In the genomic region with DNA sequence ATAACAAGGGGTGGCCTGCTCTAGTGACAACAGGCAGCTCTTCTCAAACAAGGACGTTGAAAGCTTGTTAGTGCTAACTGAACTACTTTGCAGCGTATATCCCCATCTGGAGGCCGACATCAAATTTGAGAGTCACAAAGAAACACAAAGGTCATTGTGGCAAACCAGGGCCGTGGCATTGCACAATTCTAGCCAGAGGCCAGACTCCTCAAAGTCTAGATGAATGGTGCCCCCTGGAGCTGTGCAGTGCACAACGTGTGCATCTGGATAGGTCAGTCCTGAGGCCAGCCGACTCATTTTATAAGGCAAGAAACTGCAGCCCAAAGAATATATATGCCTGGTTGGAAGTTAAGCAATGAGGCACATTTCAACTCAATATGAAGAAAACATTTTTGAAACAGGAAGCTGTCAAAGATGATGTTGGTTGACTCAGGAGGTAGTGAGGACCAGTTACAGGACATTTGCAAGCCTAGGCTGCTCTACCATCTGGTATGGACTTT, we compare ENCODE assay signal across 7 cellular contexts.
DNase-seq lines count a peak whose midpoint lies in the region; ATAC-seq and TF ChIP-seq lines count a peak whose summit lies in the region.

No MANE protein-coding gene starts in this region.

- H3K27me3 Mint-ChIP-seq in GM23338 (ENCODE audit: insufficient read depth, low read depth, poor library complexity), result peaks cover 3% of the 10 kb centered on the region
- no peaks in the 10 kb centered on the region for H3K27me3 Mint-ChIP-seq in endothelial cell (ENCODE audit: unreplicated experiment)
- peaks cover 0 to 3% (median 0%) of the 10 kb centered on the region in 5 donors for H3K27me3 Mint-ChIP-seq in naive thymus-derived CD4-positive, alpha-beta T cell

- H3K36me3 ChIP-seq in GM23338 (ENCODE audit: insufficient read depth), result no peaks in the 10 kb centered on the region
- no peaks in the 10 kb centered on the region for H3K36me3 ChIP-seq in naive thymus-derived CD4-positive, alpha-beta T cell (ENCODE audit: control insufficient read depth in 2 of 3, insufficient read depth in 3 of 3, low read length in 3 of 3)

- H3K4me3 Mint-ChIP-seq in GM23338, result no peak overlapping the region
- H3K4me3 Mint-ChIP-seq in endothelial cell (ENCODE audit: unreplicated experiment), result no peak overlapping the region
- H3K4me3 Mint-ChIP-seq in naive thymus-derived CD4-positive, alpha-beta T cell, result peak overlapping the region in 1 of 10 donors; percentile 23

- peak; percentile 85 for DNase-seq in GM23338 (ENCODE audit: low spot score)
- DNase-seq in NCI-H82 (lab: John Stamatoyannopoulos, UW), result peak; percentile 62
- DNase-seq in endothelial cell (ENCODE audit: low spot score), result peak; percentile 63
- peak in 2 of 9 donors; percentile 18 to 25 for DNase-seq in naive thymus-derived CD4-positive, alpha-beta T cell
- no peak for DNase-seq in stimulated activated CD4-positive, alpha-beta T cell treated with anti-CD3 and anti-CD28 coated beads, Interleukin-1b, Interleukin-23, amount 100 ng/mL, for 48 hours
- DNase-seq in middle frontal gyrus (ENCODE audit: extremely low spot score, low spot score), result no peak

- TF ChIP-seq CTCF in GM23338 (conservative IDR thresholded peaks at IDR 0.05; ENCODE audit: low read depth in 2 of 2), result peak; percentile 54 to 64
- TF ChIP-seq CTCF in endothelial cell (IDR thresholded peaks at IDR 0.05; ENCODE audit: unreplicated experiment), result no peak

- peaks cover 49% of the 10 kb centered on the region for H3K4me1 ChIP-seq in GM23338 (ENCODE audit: insufficient read depth)
- peaks cover 0 to 35% of the 10 kb centered on the region in 2 donors for H3K4me1 ChIP-seq in naive thymus-derived CD4-positive, alpha-beta T cell (ENCODE audit: control insufficient read depth in 2 of 2, insufficient read depth in 2 of 2, low read length in 2 of 2)

- H3K27ac ChIP-seq in GM23338 (ENCODE audit: low read depth), result no peak overlapping the region
- H3K27ac ChIP-seq in naive thymus-derived CD4-positive, alpha-beta T cell (ENCODE audit: low read depth, low read length), result no peak overlapping the region

- H3K4me1 Mint-ChIP-seq in GM23338 (peaks cover 59% of the 10 kb centered on the region), endothelial cell (ENCODE audit: unreplicated experiment) (peaks cover 28% of the 10 kb centered on the region)
- H3K4me1 Mint-ChIP-seq in naive thymus-derived CD4-positive, alpha-beta T cell, result peaks cover 29 to 76% (median 69%) of the 10 kb centered on the region in 7 donors

- H3K9me3 Mint-ChIP-seq in GM23338 (no peaks in the 10 kb centered on the region), endothelial cell (ENCODE audit: unreplicated experiment) (no peaks in the 10 kb centered on the region)
- peaks cover 0 to 3% (median 0%) of the 10 kb centered on the region in 11 donors for H3K9me3 Mint-ChIP-seq in naive thymus-derived CD4-positive, alpha-beta T cell

- intact Hi-C loops in naive thymus-derived CD4-positive, alpha-beta T cell (cut with micrococcal nuclease), result loop anchor here in 1 of 2 donors (1.0 to 2.0 kb wide), 3 partner anchors 108 to 764 kb away; no protein-coding TSS in a partner anchor

- no peak overlapping the region for H3K27ac Mint-ChIP-seq in GM23338
- H3K27ac Mint-ChIP-seq in endothelial cell (ENCODE audit: unreplicated experiment), result no peak overlapping the region
- peak overlapping the region in 6 of 9 donors; percentile 38 to 70 (median 60) for H3K27ac Mint-ChIP-seq in naive thymus-derived CD4-positive, alpha-beta T cell

- H3K9me3 ChIP-seq in naive thymus-derived CD4-positive, alpha-beta T cell (ENCODE audit: control insufficient read depth in 2 of 3, low read length in 3 of 3), result no peaks in the 10 kb centered on the region

- H3K4me2 ChIP-seq in GM23338, result no peak overlapping the region

- H3K36me3 Mint-ChIP-seq in GM23338 (ENCODE audit: low read depth) (no peaks in the 10 kb centered on the region), endothelial cell (ENCODE audit: low read depth, unreplicated experiment) (no peaks in the 10 kb centered on the region)
- H3K36me3 Mint-ChIP-seq in naive thymus-derived CD4-positive, alpha-beta T cell, result peaks cover 0 to 2% (median 0%) of the 10 kb centered on the region in 5 donors

- no peak overlapping the region for H3K4me3 ChIP-seq in GM23338
- no peak overlapping the region for H3K4me3 ChIP-seq in naive thymus-derived CD4-positive, alpha-beta T cell (ENCODE audit: low read length)

- no peak overlapping the region for H2AFZ ChIP-seq in GM23338

- H3K9me2 ChIP-seq in GM23338 (ENCODE audit: insufficient read depth), result no peaks in the 10 kb centered on the region

- peak; percentile 61 for ATAC-seq in GM23338
- ATAC-seq in naive thymus-derived CD4-positive, alpha-beta T cell, result peak; percentile 77
- ATAC-seq in GM19351 (IDR thresholded peaks at IDR 0.05; ENCODE audit: unreplicated experiment), result no peak

- POLR2A ChIA-PET in naive thymus-derived CD4-positive, alpha-beta T cell (lab: Charles Lee), result no interaction called here

- H3K27me3 ChIP-seq in GM23338 (ENCODE audit: insufficient read depth), result no peaks in the 10 kb centered on the region
- no peaks in the 10 kb centered on the region for H3K27me3 ChIP-seq in naive thymus-derived CD4-positive, alpha-beta T cell (ENCODE audit: control insufficient read depth in 2 of 2, insufficient read depth in 2 of 2, low read length in 2 of 2)

- CTCF ChIA-PET in naive thymus-derived CD4-positive, alpha-beta T cell (lab: Charles Lee), result no interaction called here

- H4K20me1 ChIP-seq in GM23338 (replicated peaks; ENCODE audit: insufficient read depth), result no peaks in the 10 kb centered on the region

- no peaks in the 10 kb centered on the region for H3K79me2 ChIP-seq in GM23338 (replicated peaks; ENCODE audit: insufficient read depth)

- no peaks in the 10 kb centered on the region for H3F3A ChIP-seq in GM23338 (replicated peaks; ENCODE audit: low read depth)

TF ChIP-seq in GM23338, 12 proteins besides CTCF, POLR2A, EP300 and RAD21:
- TF ChIP-seq, protein P1, sequence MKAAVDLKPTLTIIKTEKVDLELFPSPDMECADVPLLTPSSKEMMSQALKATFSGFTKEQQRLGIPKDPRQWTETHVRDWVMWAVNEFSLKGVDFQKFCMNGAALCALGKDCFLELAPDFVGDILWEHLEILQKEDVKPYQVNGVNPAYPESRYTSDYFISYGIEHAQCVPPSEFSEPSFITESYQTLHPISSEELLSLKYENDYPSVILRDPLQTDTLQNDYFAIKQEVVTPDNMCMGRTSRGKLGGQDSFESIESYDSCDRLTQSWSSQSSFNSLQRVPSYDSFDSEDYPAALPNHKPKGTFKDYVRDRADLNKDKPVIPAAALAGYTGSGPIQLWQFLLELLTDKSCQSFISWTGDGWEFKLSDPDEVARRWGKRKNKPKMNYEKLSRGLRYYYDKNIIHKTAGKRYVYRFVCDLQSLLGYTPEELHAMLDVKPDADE (IDR thresholded peaks at IDR 0.05), result no peak
- TF ChIP-seq, protein P2, sequence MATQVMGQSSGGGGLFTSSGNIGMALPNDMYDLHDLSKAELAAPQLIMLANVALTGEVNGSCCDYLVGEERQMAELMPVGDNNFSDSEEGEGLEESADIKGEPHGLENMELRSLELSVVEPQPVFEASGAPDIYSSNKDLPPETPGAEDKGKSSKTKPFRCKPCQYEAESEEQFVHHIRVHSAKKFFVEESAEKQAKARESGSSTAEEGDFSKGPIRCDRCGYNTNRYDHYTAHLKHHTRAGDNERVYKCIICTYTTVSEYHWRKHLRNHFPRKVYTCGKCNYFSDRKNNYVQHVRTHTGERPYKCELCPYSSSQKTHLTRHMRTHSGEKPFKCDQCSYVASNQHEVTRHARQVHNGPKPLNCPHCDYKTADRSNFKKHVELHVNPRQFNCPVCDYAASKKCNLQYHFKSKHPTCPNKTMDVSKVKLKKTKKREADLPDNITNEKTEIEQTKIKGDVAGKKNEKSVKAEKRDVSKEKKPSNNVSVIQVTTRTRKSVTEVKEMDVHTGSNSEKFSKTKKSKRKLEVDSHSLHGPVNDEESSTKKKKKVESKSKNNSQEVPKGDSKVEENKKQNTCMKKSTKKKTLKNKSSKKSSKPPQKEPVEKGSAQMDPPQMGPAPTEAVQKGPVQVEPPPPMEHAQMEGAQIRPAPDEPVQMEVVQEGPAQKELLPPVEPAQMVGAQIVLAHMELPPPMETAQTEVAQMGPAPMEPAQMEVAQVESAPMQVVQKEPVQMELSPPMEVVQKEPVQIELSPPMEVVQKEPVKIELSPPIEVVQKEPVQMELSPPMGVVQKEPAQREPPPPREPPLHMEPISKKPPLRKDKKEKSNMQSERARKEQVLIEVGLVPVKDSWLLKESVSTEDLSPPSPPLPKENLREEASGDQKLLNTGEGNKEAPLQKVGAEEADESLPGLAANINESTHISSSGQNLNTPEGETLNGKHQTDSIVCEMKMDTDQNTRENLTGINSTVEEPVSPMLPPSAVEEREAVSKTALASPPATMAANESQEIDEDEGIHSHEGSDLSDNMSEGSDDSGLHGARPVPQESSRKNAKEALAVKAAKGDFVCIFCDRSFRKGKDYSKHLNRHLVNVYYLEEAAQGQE (IDR thresholded peaks at IDR 0.05; ENCODE audit: unreplicated experiment), result no peak
- TF ChIP-seq EZH2 (IDR thresholded peaks at IDR 0.05; ENCODE audit: low read depth, unreplicated experiment), result no peak

Comparison
In these comparisons a context has a peak if more than half of its experiments do, and no peak if none do; other contexts are left out.
1. DNase-seq: peak in GM23338 (single experiment), NCI-H82 (single experiment) and endothelial cell (single experiment); none in stimulated activated CD4-positive, alpha-beta T cell treated with anti-CD3 and anti-CD28 coated beads, Interleukin-1b, Interleukin-23, amount 100 ng/mL, for 48 hours (single experiment) and middle frontal gyrus (single experiment).
2. H3K27ac Mint-ChIP-seq: peak in naive thymus-derived CD4-positive, alpha-beta T cell (6 of 9); none in GM23338 (single experiment) and endothelial cell (single experiment).